ENCODE assay signal across 8 cellular contexts in the genomic region with DNA sequence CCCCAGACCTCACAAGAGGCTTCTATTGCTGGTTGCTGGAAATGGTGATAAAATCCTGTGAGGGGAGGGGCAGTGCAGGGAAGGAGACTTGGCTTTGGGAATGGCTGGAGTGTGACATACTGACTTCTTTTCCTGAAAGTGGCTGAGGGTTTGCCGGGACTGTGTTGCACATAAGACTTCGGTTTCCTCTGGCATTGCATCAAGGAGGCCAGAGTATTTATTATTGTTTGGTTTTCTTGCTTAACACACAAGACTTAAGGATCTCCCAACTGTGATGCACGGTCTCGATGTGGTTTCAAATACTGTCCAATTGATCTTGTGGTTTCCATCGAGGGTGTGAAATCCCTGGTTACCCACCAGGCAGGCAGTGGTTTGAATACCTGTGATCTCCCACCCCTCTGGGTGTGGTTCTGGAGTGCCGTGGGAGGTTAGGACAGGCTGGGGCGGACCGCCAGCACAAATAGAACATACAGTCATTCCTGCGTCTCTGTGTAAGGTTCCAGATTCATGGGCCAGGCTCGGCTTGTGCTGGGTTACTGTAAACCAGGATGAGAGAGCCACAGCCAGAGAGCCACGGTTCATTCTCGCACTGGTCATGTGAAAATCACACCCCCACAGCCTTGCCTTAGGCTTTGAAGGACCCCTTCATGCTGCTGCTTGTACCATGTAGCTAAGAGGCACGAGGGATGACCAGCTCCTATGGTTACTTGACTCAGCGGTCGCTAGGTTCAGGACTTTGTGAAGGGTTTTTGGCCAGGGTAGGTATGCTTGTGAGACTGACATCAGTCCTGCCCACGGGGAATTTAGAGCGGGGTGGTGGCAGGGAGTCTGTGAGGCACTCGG. TPM values are rescaled to one million over a fixed set of nuclear protein-coding genes. Genes with fewer than 3 reads are reported as not detected.
DNase-seq lines count a peak whose midpoint lies in the region; ATAC-seq and TF ChIP-seq lines count a peak whose summit lies in the region.

No MANE protein-coding gene starts in this region.

- DNase-seq in mammary epithelial cell (peak; percentile 96), smooth muscle cell of the brain vasculature (ENCODE audit: low read depth, low spot score) (peak; percentile 81), NCI-H2081 (lab: John Stamatoyannopoulos, UW) (no peak), NCI-H345 treated with DMSO at 0.1 percent for 48 hours (lab: John Stamatoyannopoulos, UW; ENCODE audit: unreplicated experiment) (no peak), WERI-Rb-1 (no peak)

- TF ChIP-seq CTCF in HEK293 (tag by site-specific recombination; IDR thresholded peaks at IDR 0.05) (no peak), mammary epithelial cell (conservative IDR thresholded peaks at IDR 0.05 in 1 of 2, IDR thresholded peaks at IDR 0.05 in 1 of 2; ENCODE audit: extremely low read depth in 1 of 2, insufficient read depth in 1 of 2, low read depth in 1 of 2, low read length in 2 of 2) (no peak), WERI-Rb-1 (IDR thresholded peaks at IDR 0.05; ENCODE audit: low read depth, low read length) (no peak)

- dilution Hi-C loops in mammary epithelial cell (cut with HindIII; ENCODE audit: low sequenced_read_pairs): no loop called here

- H3K79me2 ChIP-seq in mammary epithelial cell (ENCODE audit: insufficient read depth, low read length): peaks cover 17% of the 10 kb centered on the region

- H3K4me3 ChIP-seq in HEK293 (ENCODE audit: low read depth, low read length): no peak overlapping the region
- no peak overlapping the region for H3K4me3 ChIP-seq in mammary epithelial cell (replicated peaks in 1 of 3; ENCODE audit: insufficient read depth in 1 of 3, low read depth in 2 of 3, low read length in 3 of 3)
- H3K4me3 ChIP-seq in WERI-Rb-1 (ENCODE audit: low read depth, low read length): no peak overlapping the region

- no peak for ATAC-seq in GM19035 (IDR thresholded peaks at IDR 0.05; ENCODE audit: unreplicated experiment)

- H3K9me3 ChIP-seq in HEK293 (ENCODE audit: control insufficient read depth, insufficient read depth, low read depth, low read length) (no peaks in the 10 kb centered on the region), mammary epithelial cell (replicated peaks; ENCODE audit: insufficient read depth, low read length) (no peaks in the 10 kb centered on the region), WERI-Rb-1 (ENCODE audit: severe bottlenecking) (peaks cover 2% of the 10 kb centered on the region)

- POLR2A ChIA-PET in HEK293 (lab: Yijun Ruan, JAX): no interaction called here

- peaks cover 3% of the 10 kb centered on the region for H4K20me1 ChIP-seq in mammary epithelial cell (ENCODE audit: insufficient read depth, low read length)

- H3K27me3 ChIP-seq in mammary epithelial cell (ENCODE audit: insufficient read depth, low read length) (no peaks in the 10 kb centered on the region), layer of hippocampus (ENCODE audit: control insufficient read depth, insufficient read depth, low read length) (no peaks in the 10 kb centered on the region), WERI-Rb-1 (ENCODE audit: insufficient read depth, low read depth, severe bottlenecking) (no peaks in the 10 kb centered on the region)

- CTCF ChIA-PET in HEK293 (lab: Yijun Ruan, JAX) (interaction anchor here (0.6 to 0.9 kb wide), 2 partner anchors 10 to 309 kb away, joined by 3 read pairs; no protein-coding TSS in a partner anchor), mammary epithelial cell (lab: Charles Lee; ENCODE audit: low non-redundant PET) (no interaction called here)

- TSS peak; percentile 44 for BruUV-seq in mammary epithelial cell (replicated peaks; lab: Mats Ljungman, UMichigan)

- in situ Hi-C loops in mammary epithelial cell (cut with MboI; ENCODE audit: low sequenced_read_pairs in 2 of 2): no loop called here

- peak overlapping the region; percentile 30 for H3K9ac ChIP-seq in mammary epithelial cell (ENCODE audit: insufficient read depth, low read length)

- H3K4me1 ChIP-seq in HEK293 (ENCODE audit: control insufficient read depth, insufficient read depth, low read length) (peaks cover 3% of the 10 kb centered on the region), mammary epithelial cell (ENCODE audit: insufficient read depth, low read length) (peaks cover 48% of the 10 kb centered on the region)

- H3K4me2 ChIP-seq in mammary epithelial cell (ENCODE audit: insufficient read depth, low read depth, low read length): peak overlapping the region; percentile 63

- H3K36me3 ChIP-seq in HEK293 (ENCODE audit: control insufficient read depth in 2 of 2, insufficient read depth in 1 of 2, low read length in 2 of 2) (no peaks in the 10 kb centered on the region), mammary epithelial cell (ENCODE audit: insufficient read depth, low read length) (no peaks in the 10 kb centered on the region), WERI-Rb-1 (no peaks in the 10 kb centered on the region)

- H3K27ac ChIP-seq in HEK293 (ENCODE audit: extremely low read depth, low read depth, low read length): no peak overlapping the region
- peak overlapping the region; percentile 57 for H3K27ac ChIP-seq in mammary epithelial cell (ENCODE audit: insufficient read depth, low read depth, low read length)
- peak overlapping the region; percentile 17 for H3K27ac ChIP-seq in layer of hippocampus (ENCODE audit: low read depth, low read length)
- no peak overlapping the region for H3K27ac ChIP-seq in WERI-Rb-1

- H2AFZ ChIP-seq in mammary epithelial cell (ENCODE audit: low read depth, low read length): peak overlapping the region; percentile 23

- intact Hi-C loops in mammary epithelial cell (cut with micrococcal nuclease): loop anchor here (5.0 kb wide), 2 partner anchors 34 to 41 kb away; partner anchors contain the start of gene WBP1L

- WGBS in mammary epithelial cell (ENCODE audit: low coverage, missing lambda C conversion rate): 6% methylated on average over 17 of the region's 18 CpGs

TF ChIP-seq in HEK293, 187 proteins besides CTCF, POLR2A, EP300 and RAD21 (continues in another document):
- TF ChIP-seq EGR2 (tag by site-specific recombination; IDR thresholded peaks at IDR 0.05; ENCODE audit: low read depth): 0 out of 2 replicates have a peak, but pooled peaks have one; percentile 8
- TF ChIP-seq, protein P1, sequence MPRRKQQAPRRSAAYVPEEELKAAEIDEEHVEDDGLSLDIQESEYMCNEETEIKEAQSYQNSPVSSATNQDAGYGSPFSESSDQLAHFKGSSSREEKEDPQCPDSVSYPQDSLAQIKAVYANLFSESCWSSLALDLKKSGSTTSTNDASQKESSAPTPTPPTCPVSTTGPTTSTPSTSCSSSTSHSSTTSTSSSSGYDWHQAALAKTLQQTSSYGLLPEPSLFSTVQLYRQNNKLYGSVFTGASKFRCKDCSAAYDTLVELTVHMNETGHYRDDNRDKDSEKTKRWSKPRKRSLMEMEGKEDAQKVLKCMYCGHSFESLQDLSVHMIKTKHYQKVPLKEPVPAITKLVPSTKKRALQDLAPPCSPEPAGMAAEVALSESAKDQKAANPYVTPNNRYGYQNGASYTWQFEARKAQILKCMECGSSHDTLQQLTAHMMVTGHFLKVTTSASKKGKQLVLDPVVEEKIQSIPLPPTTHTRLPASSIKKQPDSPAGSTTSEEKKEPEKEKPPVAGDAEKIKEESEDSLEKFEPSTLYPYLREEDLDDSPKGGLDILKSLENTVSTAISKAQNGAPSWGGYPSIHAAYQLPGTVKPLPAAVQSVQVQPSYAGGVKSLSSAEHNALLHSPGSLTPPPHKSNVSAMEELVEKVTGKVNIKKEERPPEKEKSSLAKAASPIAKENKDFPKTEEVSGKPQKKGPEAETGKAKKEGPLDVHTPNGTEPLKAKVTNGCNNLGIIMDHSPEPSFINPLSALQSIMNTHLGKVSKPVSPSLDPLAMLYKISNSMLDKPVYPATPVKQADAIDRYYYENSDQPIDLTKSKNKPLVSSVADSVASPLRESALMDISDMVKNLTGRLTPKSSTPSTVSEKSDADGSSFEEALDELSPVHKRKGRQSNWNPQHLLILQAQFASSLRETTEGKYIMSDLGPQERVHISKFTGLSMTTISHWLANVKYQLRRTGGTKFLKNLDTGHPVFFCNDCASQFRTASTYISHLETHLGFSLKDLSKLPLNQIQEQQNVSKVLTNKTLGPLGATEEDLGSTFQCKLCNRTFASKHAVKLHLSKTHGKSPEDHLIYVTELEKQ (tag by site-specific recombination; IDR thresholded peaks at IDR 0.05; ENCODE audit: borderline replicate concordance): no peak
- no peak for TF ChIP-seq SALL2 (tag by site-specific recombination; IDR thresholded peaks at IDR 0.05; ENCODE audit: borderline replicate concordance)
- TF ChIP-seq ZNF623 (tag by site-specific recombination; IDR thresholded peaks at IDR 0.05): no peak
- no peak for TF ChIP-seq ZBTB6 (tag by site-specific recombination; IDR thresholded peaks at IDR 0.05)
- TF ChIP-seq, protein P2, sequence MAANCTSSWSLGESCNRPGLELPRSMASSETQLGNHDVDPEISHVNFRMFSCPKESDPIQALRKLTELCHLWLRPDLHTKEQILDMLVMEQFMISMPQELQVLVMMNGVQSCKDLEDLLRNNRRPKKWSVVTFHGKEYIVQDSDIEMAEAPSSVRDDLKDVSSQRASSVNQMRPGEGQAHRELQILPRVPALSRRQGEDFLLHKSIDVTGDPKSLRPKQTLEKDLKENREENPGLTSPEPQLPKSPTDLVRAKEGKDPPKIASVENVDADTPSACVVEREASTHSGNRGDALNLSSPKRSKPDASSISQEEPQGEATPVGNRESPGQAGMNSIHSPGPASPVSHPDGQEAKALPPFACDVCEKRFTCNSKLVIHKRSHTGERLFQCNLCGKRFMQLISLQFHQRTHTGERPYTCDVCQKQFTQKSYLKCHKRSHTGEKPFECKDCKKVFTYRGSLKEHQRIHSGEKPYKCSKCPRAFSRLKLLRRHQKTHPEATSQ (tag by site-specific recombination; IDR thresholded peaks at IDR 0.05): no peak
- 0 out of 2 replicates have a peak, but pooled peaks have one; percentile 7 for TF ChIP-seq ZFHX2 (tag by site-specific recombination; conservative IDR thresholded peaks at IDR 0.05)
- TF ChIP-seq ZNF202 (tag by site-specific recombination; IDR thresholded peaks at IDR 0.05; ENCODE audit: borderline replicate concordance): no peak
- no peak for TF ChIP-seq ZNF654 (tag by site-specific recombination; IDR thresholded peaks at IDR 0.05; ENCODE audit: low read depth)
- no peak for TF ChIP-seq ZNF146 (tag by site-specific recombination; IDR thresholded peaks at IDR 0.05)

RNA-seq across cellular contexts. Expression of gene WBP1L, which starts 39.2 kb away (rescaled TPM):
- 10 to 100 TPM; 18.4 to 48.2 TPM for total RNA-seq in mammary epithelial cell
- 20.7 TPM for polyA plus RNA-seq in mammary epithelial cell
- polyA minus RNA-seq in mammary epithelial cell: 24.7 TPM

RNA-seq across cellular contexts. Expression of gene CYP17A1, which starts 54.3 kb away (rescaled TPM):
- total RNA-seq in mammary epithelial cell: not detected
- polyA plus RNA-seq in mammary epithelial cell: not detected
- polyA minus RNA-seq in mammary epithelial cell: not detected

Comparison
In these comparisons a context has a peak if more than half of its experiments do, and no peak if none do; other contexts are left out.
1. H3K27ac ChIP-seq: peak in mammary epithelial cell (single experiment) and layer of hippocampus (single experiment); none in HEK293 (single experiment) and WERI-Rb-1 (single experiment).
2. DNase-seq: peak in mammary epithelial cell (single experiment) and smooth muscle cell of the brain vasculature (single experiment); none in NCI-H2081 (0 of 2), NCI-H345 treated with DMSO at 0.1 percent for 48 hours (single experiment) and WERI-Rb-1 (single experiment).